22 cellular contexts compared by ENCODE assay signal in the genomic region with DNA sequence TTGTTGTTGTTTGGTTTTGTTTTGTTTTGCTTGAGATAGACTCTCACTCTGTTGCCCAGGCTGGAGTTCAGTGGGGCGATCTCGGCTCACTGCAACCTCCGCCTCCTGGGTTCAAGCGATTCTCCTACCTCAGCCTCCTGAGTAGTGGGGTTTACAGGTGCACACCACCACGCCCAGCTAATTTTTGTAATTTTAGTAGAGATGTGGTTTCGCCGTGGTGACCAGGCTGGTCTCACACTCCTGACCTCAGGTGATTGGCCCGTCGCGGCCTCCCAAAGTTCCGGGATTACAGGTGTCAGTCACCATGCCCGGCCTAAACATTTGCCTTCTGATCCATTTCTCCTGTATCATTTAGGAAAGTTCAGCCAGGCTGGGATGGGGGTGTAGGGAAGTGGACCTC.
"Had no signal": no experiment of that assay in that cellular context is flagged by ENCODE, and none has a peak within 500 bp of the region (broad histone marks: within the 10 kb centered on the region; RNA-seq: fewer than 3 reads in every experiment).

No MANE protein-coding gene starts in this region.

- H3K27ac ChIP-seq: colonic mucosa, esophagus muscularis mucosa, gastrocnemius medialis, left ventricle myocardium inferior, pancreas, right lobe of liver, skin epidermis, transverse colon, vagina, VCaP had no signal

- H3K27ac Mint-ChIP-seq: activated naive CD8-positive, alpha-beta T cell treated with anti-CD3 and anti-CD28 coated beads, Interleukin-2, amount 10 ng/mL, durations not matched to agents 7 days and 5 days; activated T-helper 2 cell treated with anti-CD3 and anti-CD28 coated beads, Interferon-gamma antibody, Interleukin-2, Interleukin-4, amounts not matched to agents 10 μg/mL and 5 μg/mL and 100 μg/mL, durations not matched to agents 14 hours and 24 hours and 36 hours; nephron; stimulated activated memory B cell treated with anti-CD40 and anti-IgM and Interleukin-4, amounts not matched to agents 10 μg/mL and 1 μg/mL and 100 μg/mL, for 72 hours; T-helper 2 cell treated with Interferon-gamma antibody and Interleukin-4, amounts not matched to agents 5 μg/mL and 100 μg/mL, for 36 hours had no signal

- H3K9me3 Mint-ChIP-seq: activated naive CD8-positive, alpha-beta T cell treated with anti-CD3 and anti-CD28 coated beads, Interleukin-2, amount 10 ng/mL, durations not matched to agents 7 days and 5 days; activated T-cell treated with anti-CD3 and anti-CD28 coated beads, Interleukin-2, amount 50 U/mL, for 4 hours; activated T-helper 2 cell treated with anti-CD3 and anti-CD28 coated beads, Interferon-gamma antibody, Interleukin-2, Interleukin-4, amounts not matched to agents 10 μg/mL and 5 μg/mL and 100 μg/mL, durations not matched to agents 14 hours and 24 hours and 36 hours; stimulated activated memory B cell treated with anti-CD40 and anti-IgM and Interleukin-4, amounts not matched to agents 10 μg/mL and 1 μg/mL and 100 μg/mL, for 72 hours; T-helper 2 cell treated with Interferon-gamma antibody and Interleukin-4, amounts not matched to agents 5 μg/mL and 100 μg/mL, for 36 hours had no signal

- ATAC-seq: activated T-cell treated with anti-CD3 and anti-CD28 coated beads, Interleukin-2, amount 50 U/mL, for 4 hours; gastrocnemius medialis; pancreas; right lobe of liver; stimulated activated memory B cell treated with anti-CD40 and anti-IgM and Interleukin-4, amounts not matched to agents 10 μg/mL and 1 μg/mL and 100 μg/mL, for 72 hours had no signal

- DNase-seq: activated naive CD4-positive, alpha-beta T cell; activated naive CD8-positive, alpha-beta T cell treated with anti-CD3 and anti-CD28 coated beads, Interleukin-2, amount 10 ng/mL, durations not matched to agents 7 days and 5 days; activated T-cell treated with anti-CD3 and anti-CD28 coated beads, Interleukin-2, amount 50 U/mL, for 4 hours; amygdala; colonic mucosa; gastrocnemius medialis; hippocampal formation; left ventricle myocardium inferior; mammary epithelial cell; midbrain; right lobe of liver; stimulated activated CD4-positive, alpha-beta T cell treated with anti-CD3 and anti-CD28 coated beads, Interleukin-2, amount 100 ng/mL, for 24 hours; transverse colon had no signal

- H3K27me3 ChIP-seq: colonic mucosa, esophagus muscularis mucosa, gastrocnemius medialis, pancreas, right lobe of liver, transverse colon, vagina had no signal

- H3K9me3 ChIP-seq: colonic mucosa, esophagus muscularis mucosa, gastrocnemius medialis, left ventricle myocardium inferior, pancreas, right lobe of liver, transverse colon, vagina had no signal

- H3K27me3 Mint-ChIP-seq: activated naive CD8-positive, alpha-beta T cell treated with anti-CD3 and anti-CD28 coated beads, Interleukin-2, amount 10 ng/mL, durations not matched to agents 7 days and 5 days; stimulated activated memory B cell treated with anti-CD40 and anti-IgM and Interleukin-4, amounts not matched to agents 10 μg/mL and 1 μg/mL and 100 μg/mL, for 72 hours had no signal

- H3K4me3 Mint-ChIP-seq: activated naive CD8-positive, alpha-beta T cell treated with anti-CD3 and anti-CD28 coated beads, Interleukin-2, amount 10 ng/mL, durations not matched to agents 7 days and 5 days; activated T-cell treated with anti-CD3 and anti-CD28 coated beads, Interleukin-2, amount 50 U/mL, for 4 hours; nephron; stimulated activated memory B cell treated with anti-CD40 and anti-IgM and Interleukin-4, amounts not matched to agents 10 μg/mL and 1 μg/mL and 100 μg/mL, for 72 hours; T-helper 2 cell treated with Interferon-gamma antibody and Interleukin-4, amounts not matched to agents 5 μg/mL and 100 μg/mL, for 36 hours had no signal

- H3K36me3 ChIP-seq: colonic mucosa, gastrocnemius medialis, left ventricle myocardium inferior, pancreas, right lobe of liver, transverse colon, vagina had no signal

- H3K4me3 ChIP-seq: colonic mucosa, esophagus muscularis mucosa, gastrocnemius medialis, left ventricle myocardium inferior, pancreas, right lobe of liver, skin epidermis, transverse colon, vagina had no signal
